8 cellular contexts compared by ENCODE assay signal in genomic region chr1:228060458-228061190, GRCh38. TPM values are rescaled to one million over a fixed set of nuclear protein-coding genes. Genes with fewer than 3 reads are reported as not detected.
DNase-seq lines count a peak whose midpoint lies in the region; ATAC-seq and TF ChIP-seq lines count a peak whose summit lies in the region.
"Had no signal": no experiment of that assay in that cellular context is flagged by ENCODE, and none has a peak within 500 bp of the region (broad histone marks: within the 10 kb centered on the region; RNA-seq: fewer than 3 reads in every experiment).

No MANE protein-coding gene starts in this region.

- H3K9ac ChIP-seq in IMR-90 (ENCODE audit: low read depth, low read length) (no peak overlapping the region), skeletal muscle satellite cell (ENCODE audit: low read depth, low read length) (no peak overlapping the region)

- H3K79me1 ChIP-seq in IMR-90 (ENCODE audit: low read depth in 1 of 2, low read length in 2 of 2) = no peaks in the 10 kb centered on the region

- H3K4me2 ChIP-seq in IMR-90 (ENCODE audit: low read depth, low read length) = peak overlapping the region; percentile 14; the same call in 1 of the 2 replicates
- peak overlapping the region; percentile 44 for H3K4me2 ChIP-seq in skeletal muscle satellite cell (ENCODE audit: low read length)

- no peak overlapping the region for H4K5ac ChIP-seq in IMR-90 (ENCODE audit: low read depth, low read length)

- in situ Hi-C loops in IMR-90 (cut with MboI; ENCODE audit: low sequenced_read_pairs) = no loop called here
- in situ Hi-C loops in KBM-7 (cut with MboI; ENCODE audit: low pct_unique_long_range_greater_than_20kb, low sequenced_read_pairs) = no loop called here

- H4K8ac ChIP-seq in IMR-90 (ENCODE audit: low read depth in 2 of 2, low read length in 2 of 2) = no peak overlapping the region

- H2AK9ac ChIP-seq in IMR-90 (replicated peaks; ENCODE audit: low read depth, low read length, poor library complexity) = peak overlapping the region; percentile 55

- H3K23ac ChIP-seq in IMR-90 (ENCODE audit: low read depth, low read length) = no peak overlapping the region

- no peak overlapping the region for H2BK20ac ChIP-seq in IMR-90 (ENCODE audit: low read depth, low read length)

- H3K27me3 Mint-ChIP-seq in activated naive CD8-positive, alpha-beta T cell treated with anti-CD3 and anti-CD28 coated beads for 36 hours = peaks cover 59% of the 10 kb centered on the region

- no peaks in the 10 kb centered on the region for H3K36me3 Mint-ChIP-seq in activated naive CD8-positive, alpha-beta T cell treated with anti-CD3 and anti-CD28 coated beads for 36 hours

- no peak overlapping the region for H2BK15ac ChIP-seq in IMR-90 (ENCODE audit: low read depth, low read length)

- ATAC-seq in IMR-90 (ENCODE audit: low read depth) (peak; percentile 43), HG03565 (IDR thresholded peaks at IDR 0.05; ENCODE audit: unreplicated experiment) (no peak)

- peak overlapping the region; percentile 69 for H2AFZ ChIP-seq in IMR-90 (replicated peaks; ENCODE audit: low read length, poor library complexity)

- no peak overlapping the region for H3K4me3 ChIP-seq in IMR-90 (ENCODE audit: insufficient read depth, low read depth, low read length)
- H3K4me3 ChIP-seq in iPS DF 6.9 (ENCODE audit: low read length) = peak overlapping the region; percentile 34; the same call in 1 of the 2 replicates
- no peak overlapping the region for H3K4me3 ChIP-seq in skeletal muscle satellite cell (ENCODE audit: low read length)

- dilution Hi-C loops in IMR-90 (cut with HindIII; ENCODE audit: low sequenced_read_pairs, unreplicated experiment) = no loop called here

- H3K27me3 ChIP-seq in IMR-90 (ENCODE audit: control insufficient read depth, insufficient read depth, low read length) (peaks cover 42% of the 10 kb centered on the region), iPS DF 6.9 (ENCODE audit: control insufficient read depth, insufficient read depth, low read length) (peaks cover 5% of the 10 kb centered on the region; the same call in 1 of the 2 replicates), skeletal muscle satellite cell (ENCODE audit: control insufficient read depth, insufficient read depth, low read length) (peaks cover 50% of the 10 kb centered on the region)

- H3K14ac ChIP-seq in IMR-90 (replicated peaks; ENCODE audit: low read depth, low read length) = no peak overlapping the region

- H2BK5ac ChIP-seq in IMR-90 (ENCODE audit: low read depth, low read length, poor library complexity, severe bottlenecking) = no peak overlapping the region

- H3K4me1 ChIP-seq in IMR-90 (ENCODE audit: control insufficient read depth, insufficient read depth, low read length) = peaks cover 2% of the 10 kb centered on the region; the same call in 1 of the 2 replicates
- no peaks in the 10 kb centered on the region for H3K4me1 ChIP-seq in iPS DF 6.9 (ENCODE audit: control insufficient read depth, insufficient read depth, low read length)
- H3K4me1 ChIP-seq in skeletal muscle satellite cell (ENCODE audit: control insufficient read depth, insufficient read depth, low read length) = no peaks in the 10 kb centered on the region

- CTCF ChIA-PET in IMR-90 (lab: Yijun Ruan, JAX) = no interaction called here

- no peak overlapping the region for H3K27ac Mint-ChIP-seq in activated naive CD8-positive, alpha-beta T cell treated with anti-CD3 and anti-CD28 coated beads for 36 hours

- no peak overlapping the region for H4K91ac ChIP-seq in IMR-90 (ENCODE audit: insufficient read depth, low read depth, low read length)

- H3K9me3 ChIP-seq in IMR-90 (ENCODE audit: control insufficient read depth, insufficient read depth, low read length) (peaks cover 13% of the 10 kb centered on the region; the same call in 1 of the 2 replicates), iPS DF 6.9 (ENCODE audit: control insufficient read depth, insufficient read depth, low read length) (no peaks in the 10 kb centered on the region), skeletal muscle satellite cell (replicated peaks; ENCODE audit: low read length) (no peaks in the 10 kb centered on the region)

- TF ChIP-seq POLR2A in IMR-90 (IDR thresholded peaks at IDR 0.05; ENCODE audit: low read depth, low read length) = no peak

- H2AK5ac ChIP-seq in IMR-90 (ENCODE audit: low read depth, low read length) = no peak overlapping the region

- H3K4me3 Mint-ChIP-seq in activated naive CD8-positive, alpha-beta T cell treated with anti-CD3 and anti-CD28 coated beads for 36 hours = peak overlapping the region; percentile 45

- no peak for TF ChIP-seq CTCF in IMR-90 (conservative IDR thresholded peaks at IDR 0.05; ENCODE audit: low read depth, low read length)

- H3K56ac ChIP-seq in IMR-90 (ENCODE audit: extremely low read depth, insufficient read depth, low read length) = no peak overlapping the region

- no peaks in the 10 kb centered on the region for H3K9me1 ChIP-seq in IMR-90 (ENCODE audit: insufficient read depth, low read length)

- H3K18ac ChIP-seq in IMR-90 (ENCODE audit: low read depth, low read length) = no peak overlapping the region

- H3K4me1 Mint-ChIP-seq in activated naive CD8-positive, alpha-beta T cell treated with anti-CD3 and anti-CD28 coated beads for 36 hours = peaks cover 10% of the 10 kb centered on the region

- H3K36me3 ChIP-seq in IMR-90 (ENCODE audit: control insufficient read depth, insufficient read depth, low read length) = no peaks in the 10 kb centered on the region
- no peaks in the 10 kb centered on the region for H3K36me3 ChIP-seq in iPS DF 6.9 (ENCODE audit: control insufficient read depth, insufficient read depth, low read length)
- no peaks in the 10 kb centered on the region for H3K36me3 ChIP-seq in skeletal muscle satellite cell (ENCODE audit: insufficient read depth, low read length)

- DNase-seq in IMR-90 = no peak
- no peak for DNase-seq in activated naive CD8-positive, alpha-beta T cell treated with anti-CD3 and anti-CD28 coated beads for 36 hours
- no peak for DNase-seq in iPS DF 6.9 (ENCODE audit: low read depth, low spot score)
- no peak for DNase-seq in NCI-H1092 (lab: John Stamatoyannopoulos, UW)
- DNase-seq in KBM-7 = no peak

- no peak overlapping the region for H2BK120ac ChIP-seq in IMR-90 (ENCODE audit: low read depth, low read length)

- POLR2A ChIA-PET in IMR-90 (lab: Charles Lee; ENCODE audit: unreplicated experiment) = no interaction called here

- H3K27ac ChIP-seq in IMR-90 (ENCODE audit: insufficient read depth, low read length) = no peak overlapping the region
- H3K27ac ChIP-seq in iPS DF 6.9 (ENCODE audit: low read length) = no peak overlapping the region

- intact Hi-C loops in IMR-90 (cut with micrococcal nuclease) = no loop called here

- H4K20me1 ChIP-seq in IMR-90 (ENCODE audit: insufficient read depth, low read length) = no peaks in the 10 kb centered on the region

- no CpG with 5 or more reads among the region's 34 CpGs for WGBS in IMR-90 (ENCODE audit: extremely low coverage in 2 of 2, insufficient read length in 1 of 2), 2 experiments
- no CpG with 5 or more reads among the region's 34 CpGs for WGBS in iPS DF 6.9 (ENCODE audit: insufficient coverage, insufficient read length)

- no peaks in the 10 kb centered on the region for H3K9me3 Mint-ChIP-seq in activated naive CD8-positive, alpha-beta T cell treated with anti-CD3 and anti-CD28 coated beads for 36 hours

- no TSS peak for BruUV-seq in IMR-90 (replicated peaks; lab: Mats Ljungman, UMichigan)

- no peak overlapping the region for H3K4ac ChIP-seq in IMR-90 (ENCODE audit: low read depth, low read length)

- TF ChIP-seq RAD21 in IMR-90 (IDR thresholded peaks at IDR 0.05; ENCODE audit: low read length) = no peak

TF ChIP-seq in IMR-90, 13 proteins besides CTCF, POLR2A, EP300 and RAD21 (continues in another document):
- TF ChIP-seq CHD1 (IDR thresholded peaks at IDR 0.05; ENCODE audit: low read depth, low read length) = no peak
- no peak for TF ChIP-seq RCOR1 (IDR thresholded peaks at IDR 0.05; ENCODE audit: insufficient replicate concordance, low read length)
- no peak for TF ChIP-seq USF2 (IDR thresholded peaks at IDR 0.05; ENCODE audit: low read depth, low read length)
- no peak for TF ChIP-seq CEBPB (IDR thresholded peaks at IDR 0.05; ENCODE audit: low read depth, low read length)
- TF ChIP-seq MXI1 (IDR thresholded peaks at IDR 0.05; ENCODE audit: borderline replicate concordance, low read depth, low read length) = no peak
- TF ChIP-seq MAFK (IDR thresholded peaks at IDR 0.05; ENCODE audit: low read depth, low read length) = no peak
- TF ChIP-seq NFE2L2 (IDR thresholded peaks at IDR 0.05; ENCODE audit: low read depth, low read length) = no peak

RNA-seq across cellular contexts. Expression of gene ARF1, which starts 21.9 kb away (rescaled TPM):
- 306 and 330 TPM in 2 replicates for total RNA-seq in IMR-90 (2012; rRNA removed)
- 1,099 and 1,100 TPM in 2 replicates for polyA plus RNA-seq in IMR-90 (2012; rRNA removed)
- 570 and 893 TPM in 2 replicates for polyA plus RNA-seq in IMR-90 (2012; cell fraction: cytosol; rRNA removed)
- polyA plus RNA-seq in IMR-90 (2012; cell fraction: nucleus; rRNA removed; ENCODE audit: low replicate concordance) = 435 and 685 TPM in 2 replicates
- 100 to 1,000 TPM; 342 to 350 TPM for total RNA-seq in activated naive CD8-positive, alpha-beta T cell treated with anti-CD3 and anti-CD28 coated beads for 36 hours
- 287 and 370 TPM in 2 replicates for total RNA-seq in skeletal muscle satellite cell (2012; rRNA removed)

RNA-seq across cellular contexts. Expression of gene C1orf35, which starts 42.5 kb away (rescaled TPM):
- 4.3 and 4.7 TPM in 2 replicates for total RNA-seq in IMR-90 (2012; rRNA removed)
- polyA plus RNA-seq in IMR-90 (2012; rRNA removed) = 13.0 and 15.4 TPM in 2 replicates
- polyA plus RNA-seq in IMR-90 (2012; cell fraction: cytosol; rRNA removed) = 20.6 and 27.3 TPM in 2 replicates
- 46.8 and 78.0 TPM in 2 replicates for polyA plus RNA-seq in IMR-90 (2012; cell fraction: nucleus; rRNA removed; ENCODE audit: low replicate concordance)
- total RNA-seq in activated naive CD8-positive, alpha-beta T cell treated with anti-CD3 and anti-CD28 coated beads for 36 hours = 10 to 100 TPM; 24.4 to 26.1 TPM
- 7.0 and 7.9 TPM in 2 replicates for total RNA-seq in skeletal muscle satellite cell (2012; rRNA removed)

RNA-seq across cellular contexts. Expression of gene MRPL55, which starts 48.5 kb away (rescaled TPM):
- 48.9 TPM in 2 replicates for total RNA-seq in IMR-90 (2012; rRNA removed)
- polyA plus RNA-seq in IMR-90 (2012; rRNA removed) = 95.4 and 121 TPM in 2 replicates
- 115 and 152 TPM in 2 replicates for polyA plus RNA-seq in IMR-90 (2012; cell fraction: cytosol; rRNA removed)
- 146 and 244 TPM in 2 replicates for polyA plus RNA-seq in IMR-90 (2012; cell fraction: nucleus; rRNA removed; ENCODE audit: low replicate concordance)
- 10 to 100 TPM; 75.0 to 82.4 TPM for total RNA-seq in activated naive CD8-positive, alpha-beta T cell treated with anti-CD3 and anti-CD28 coated beads for 36 hours
- 79.1 and 85.8 TPM in 2 replicates for total RNA-seq in skeletal muscle satellite cell (2012; rRNA removed)

RNA-seq across cellular contexts. Expression of gene WNT3A, which starts 53.8 kb away (rescaled TPM):
- not detected in 2 replicates for total RNA-seq in IMR-90 (2012; rRNA removed)
- not detected in 2 replicates for polyA plus RNA-seq in IMR-90 (2012; rRNA removed)
- polyA plus RNA-seq in IMR-90 (2012; cell fraction: cytosol; rRNA removed) = not detected in 2 replicates
- polyA plus RNA-seq in IMR-90 (2012; cell fraction: nucleus; rRNA removed; ENCODE audit: low replicate concordance) = not detected in 2 replicates
- not detected for total RNA-seq in activated naive CD8-positive, alpha-beta T cell treated with anti-CD3 and anti-CD28 coated beads for 36 hours
- not detected in 2 replicates for total RNA-seq in skeletal muscle satellite cell (2012; rRNA removed)
- total RNA-seq: lung microvascular endothelial cell had no signal
